In the genomic region with DNA sequence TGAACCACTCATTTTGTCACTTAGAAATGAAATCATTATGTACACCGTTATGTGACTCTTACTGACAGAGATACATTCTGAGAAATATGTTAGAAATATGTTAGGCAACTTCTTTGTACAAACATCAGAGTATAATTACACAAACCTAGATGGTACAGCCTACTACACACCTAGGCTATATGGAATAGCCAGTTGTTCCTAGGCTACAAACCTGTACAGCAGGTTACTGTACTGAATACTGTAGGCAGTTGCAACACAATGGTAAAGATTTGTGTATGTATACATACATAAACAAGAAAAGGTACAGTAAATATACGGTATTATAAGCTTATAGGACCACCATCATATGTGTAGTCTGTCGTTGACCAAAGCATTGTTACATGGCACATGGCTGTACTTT, we compare ENCODE assay signal across 15 cellular contexts. TPM values are rescaled to one million over a fixed set of nuclear protein-coding genes. Genes with fewer than 3 reads are reported as not detected.
DNase-seq lines count a peak whose midpoint lies in the region; TF ChIP-seq lines count a peak whose summit lies in the region.
"Had no signal": no experiment of that assay in that cellular context is flagged by ENCODE, and none has a peak within 500 bp of the region (broad histone marks: within the 10 kb centered on the region; RNA-seq: fewer than 3 reads in every experiment).

No MANE protein-coding gene starts in this region.

- peaks cover 56% of the 10 kb centered on the region for H3K36me3 Mint-ChIP-seq in activated CD4-positive, alpha-beta T cell treated with anti-CD3 and anti-CD28 coated beads, Interleukin-2, amount 10 ng/mL, durations not matched to agents 24 days and 14 days (ENCODE audit: low read depth)
- H3K36me3 Mint-ChIP-seq in activated naive CD8-positive, alpha-beta T cell treated with anti-CD3 and anti-CD28 coated beads for 36 hours = peaks cover 63% of the 10 kb centered on the region
- H3K36me3 Mint-ChIP-seq in nephron (ENCODE audit: low read depth) = peaks cover 35% of the 10 kb centered on the region
- H3K36me3 Mint-ChIP-seq in progenitor cell of endocrine pancreas (ENCODE audit: insufficient read depth) = peaks cover 16% of the 10 kb centered on the region

- H3K27ac Mint-ChIP-seq in activated CD4-positive, alpha-beta T cell treated with anti-CD3 and anti-CD28 coated beads, Interleukin-2, amount 10 ng/mL, durations not matched to agents 24 days and 14 days = peak overlapping the region; percentile 97
- peak overlapping the region; percentile 98 for H3K27ac Mint-ChIP-seq in activated naive CD8-positive, alpha-beta T cell treated with anti-CD3 and anti-CD28 coated beads for 36 hours
- H3K27ac Mint-ChIP-seq in nephron (peak overlapping the region in 2 of 3 experiments; percentile 16 to 51), progenitor cell of endocrine pancreas (no peak overlapping the region)

- peaks cover 61% of the 10 kb centered on the region for H3K4me1 Mint-ChIP-seq in activated CD4-positive, alpha-beta T cell treated with anti-CD3 and anti-CD28 coated beads, Interleukin-2, amount 10 ng/mL, durations not matched to agents 24 days and 14 days
- peaks cover 69% of the 10 kb centered on the region for H3K4me1 Mint-ChIP-seq in activated naive CD8-positive, alpha-beta T cell treated with anti-CD3 and anti-CD28 coated beads for 36 hours
- H3K4me1 Mint-ChIP-seq in nephron (peaks cover 38% of the 10 kb centered on the region), progenitor cell of endocrine pancreas (ENCODE audit: low read depth) (peaks cover 28% of the 10 kb centered on the region)

- DNase-seq in activated CD4-positive, alpha-beta T cell treated with anti-CD3 and anti-CD28 coated beads, Interleukin-2, amount 10 ng/mL, durations not matched to agents 24 days and 14 days = no peak
- DNase-seq in activated CD4-positive, alpha-beta T cell treated with anti-CD3 and anti-CD28 coated beads, Interleukin-2, amount 50 U/mL, for 48 hours = no peak
- DNase-seq in LNCaP clone FGC (ENCODE audit: low read depth) (peak; percentile 52), NCI-H446 (lab: John Stamatoyannopoulos, UW) (no peak), progenitor cell of endocrine pancreas (ENCODE audit: low spot score, unreplicated experiment) (no peak), SHP77 treated with DMSO at 0.1 percent for 48 hours (lab: John Stamatoyannopoulos, UW) (no peak)
- DNase-seq in activated naive CD8-positive, alpha-beta T cell treated with anti-CD3 and anti-CD28 coated beads for 36 hours = no peak
- DNase-seq: esophagus squamous epithelium; NCI-H2029; NCI-H526; nucleus accumbens; stimulated activated CD4-positive, alpha-beta T cell treated with anti-CD3 and anti-CD28 coated beads, Interleukin-4, amount 100 ng/mL, for 24 hours; upper lobe of right lung had no signal

- intact Hi-C loops in activated CD4-positive, alpha-beta T cell treated with anti-CD3 and anti-CD28 coated beads, Interleukin-2, amount 10 ng/mL, durations not matched to agents 24 days and 14 days (cut with micrococcal nuclease) = loop anchor here (10.0 kb wide), 2 partner anchors 578 to 602 kb away; no protein-coding TSS in a partner anchor

- peaks cover 4% of the 10 kb centered on the region for H3K9me3 Mint-ChIP-seq in activated CD4-positive, alpha-beta T cell treated with anti-CD3 and anti-CD28 coated beads, Interleukin-2, amount 10 ng/mL, durations not matched to agents 24 days and 14 days
- peaks cover 3% of the 10 kb centered on the region for H3K9me3 Mint-ChIP-seq in activated naive CD8-positive, alpha-beta T cell treated with anti-CD3 and anti-CD28 coated beads for 36 hours
- no peaks in the 10 kb centered on the region for H3K9me3 Mint-ChIP-seq in nephron
- H3K9me3 Mint-ChIP-seq in progenitor cell of endocrine pancreas (ENCODE audit: low read depth) = no peaks in the 10 kb centered on the region
- H3K9me3 Mint-ChIP-seq: dendritic cell treated with granulocyte-macrophage colony-stimulating factor and Interleukin-4, amounts not matched to agents 40 ng/mL and 50 ng/mL, for 4 days had no signal

- no peak overlapping the region for H3K4me3 ChIP-seq in LNCaP clone FGC (ENCODE audit: low read depth, low read length)
- H3K4me3 ChIP-seq: esophagus squamous epithelium, upper lobe of right lung had no signal

- H3K4me3 Mint-ChIP-seq in activated CD4-positive, alpha-beta T cell treated with anti-CD3 and anti-CD28 coated beads, Interleukin-2, amount 10 ng/mL, durations not matched to agents 24 days and 14 days = peak overlapping the region; percentile 80
- peak overlapping the region; percentile 90 for H3K4me3 Mint-ChIP-seq in activated naive CD8-positive, alpha-beta T cell treated with anti-CD3 and anti-CD28 coated beads for 36 hours
- H3K4me3 Mint-ChIP-seq in nephron = peak overlapping the region; percentile 45 to 66 (median 54)
- H3K4me3 Mint-ChIP-seq in progenitor cell of endocrine pancreas (ENCODE audit: low read depth) = no peak overlapping the region
- H3K4me3 Mint-ChIP-seq: dendritic cell treated with granulocyte-macrophage colony-stimulating factor and Interleukin-4, amounts not matched to agents 40 ng/mL and 50 ng/mL, for 4 days had no signal

- TF ChIP-seq CTCF in LNCaP clone FGC (IDR thresholded peaks at IDR 0.05; ENCODE audit: control insufficient read depth, extremely low read depth, insufficient read depth) (no peak), nephron (IDR thresholded peaks at IDR 0.05; ENCODE audit: unreplicated experiment in 3 of 3) (no peak), progenitor cell of endocrine pancreas (IDR thresholded peaks at IDR 0.05; ENCODE audit: unreplicated experiment) (no peak)

- peaks cover 4% of the 10 kb centered on the region for H3K27me3 Mint-ChIP-seq in activated CD4-positive, alpha-beta T cell treated with anti-CD3 and anti-CD28 coated beads, Interleukin-2, amount 10 ng/mL, durations not matched to agents 24 days and 14 days
- peaks cover 7% of the 10 kb centered on the region for H3K27me3 Mint-ChIP-seq in activated naive CD8-positive, alpha-beta T cell treated with anti-CD3 and anti-CD28 coated beads for 36 hours
- H3K27me3 Mint-ChIP-seq in nephron (ENCODE audit: low read depth) = peaks cover 5% of the 10 kb centered on the region
- H3K27me3 Mint-ChIP-seq in progenitor cell of endocrine pancreas = no peaks in the 10 kb centered on the region
- H3K27me3 Mint-ChIP-seq: dendritic cell treated with granulocyte-macrophage colony-stimulating factor and Interleukin-4, amounts not matched to agents 40 ng/mL and 50 ng/mL, for 4 days had no signal

RNA-seq across cellular contexts. Expression of a gene that starts 3.7 kb away (rescaled TPM):
- total RNA-seq in activated CD4-positive, alpha-beta T cell treated with anti-CD3 and anti-CD28 coated beads, Interleukin-2, amount 10 ng/mL, durations not matched to agents 24 days and 14 days = 88.0 and 91.7 TPM in 2 replicates
- total RNA-seq in activated naive CD8-positive, alpha-beta T cell treated with anti-CD3 and anti-CD28 coated beads for 36 hours = 100 to 1,000 TPM in 1 of 2 experiments, 10 to 100 TPM in 1; 99.3 to 101 TPM
- 56.7 and 61.3 TPM in 2 replicates for total RNA-seq in progenitor cell of endocrine pancreas
